9 cellular contexts compared by ENCODE assay signal in genomic region chr7:57220746-57221145, GRCh38.
"Had no signal": no experiment of that assay in that cellular context is flagged by ENCODE, and none has a peak within 500 bp of the region (broad histone marks: within the 10 kb centered on the region; RNA-seq: fewer than 3 reads in every experiment).

No MANE protein-coding gene starts in this region.

- H3K27ac ChIP-seq: GM23248 had no signal

- H3K9me3 ChIP-seq: HAP-1 had no signal

- ATAC-seq: HCT116, HepG2 had no signal

- H3K4me3 ChIP-seq: GM23248, HAP-1 had no signal

- H3K27ac Mint-ChIP-seq: HFFc6 had no signal

- H3K36me3 ChIP-seq: HAP-1 had no signal

- H3K4me3 Mint-ChIP-seq: HFFc6, IgD-negative memory B cell had no signal

- DNase-seq: GM23248, GOT3, H7, HFFc6, KBM-7 had no signal

- H3K4me1 ChIP-seq: HAP-1 had no signal

- FAIRE-seq: HepG2 had no signal

- H3K4me1 Mint-ChIP-seq: IgD-negative memory B cell had no signal
